In genomic region chr13:33116321-33117010, GRCh38 we compare ENCODE assay signal across 17 cellular contexts.
DNase-seq lines count a peak whose midpoint lies in the region; ATAC-seq and TF ChIP-seq lines count a peak whose summit lies in the region.
"Had no signal": no experiment of that assay in that cellular context is flagged by ENCODE, and none has a peak within 500 bp of the region (broad histone marks: within the 10 kb centered on the region; RNA-seq: fewer than 3 reads in every experiment).

No MANE protein-coding gene starts in this region.

- 83% methylated on average over 2 of the region's 2 CpGs for WGBS in mammary epithelial cell (ENCODE audit: low coverage, missing lambda C conversion rate)
- WGBS in esophagus muscularis mucosa = 90% methylated on average over 2 of the region's 2 CpGs

- no peaks in the 10 kb centered on the region for H3K36me3 Mint-ChIP-seq in T-helper 17 cell (ENCODE audit: low read depth)

- H3K27ac Mint-ChIP-seq in T-helper 17 cell = no peak overlapping the region
- H3K27ac Mint-ChIP-seq: H9 had no signal

- intact Hi-C loops in breast epithelium (cut with DNase I; ENCODE audit: low total_unique reads) (no loop called here), mammary epithelial cell (cut with micrococcal nuclease) (no loop called here), esophagus muscularis mucosa (cut with DNase I) (no loop called here), mucosa of descending colon (cut with DNase I, micrococcal nuclease) (no loop called here)

- H3K27me3 ChIP-seq in breast epithelium (no peaks in the 10 kb centered on the region), mammary epithelial cell (ENCODE audit: insufficient read depth, low read length) (no peaks in the 10 kb centered on the region), esophagus muscularis mucosa (no peaks in the 10 kb centered on the region)

- H3K36me3 ChIP-seq in breast epithelium (no peaks in the 10 kb centered on the region), mammary epithelial cell (ENCODE audit: insufficient read depth, low read length) (peaks cover 7% of the 10 kb centered on the region), esophagus muscularis mucosa (peaks cover 5 to 97% (median 59%) of the 10 kb centered on the region in 4 donors), mucosa of descending colon (ENCODE audit: low read depth) (no peaks in the 10 kb centered on the region)

- H3K4me1 Mint-ChIP-seq in T-helper 17 cell = no peaks in the 10 kb centered on the region

- no peak overlapping the region for H3K9ac ChIP-seq in mammary epithelial cell (ENCODE audit: insufficient read depth, low read length)

- H3K4me2 ChIP-seq in mammary epithelial cell (ENCODE audit: insufficient read depth, low read depth, low read length) = no peak overlapping the region
- H3K4me2 ChIP-seq: A549 had no signal

- peaks cover 29% of the 10 kb centered on the region for H3K27me3 Mint-ChIP-seq in T-helper 17 cell

- H3K9me3 ChIP-seq in breast epithelium = no peaks in the 10 kb centered on the region
- no peaks in the 10 kb centered on the region for H3K9me3 ChIP-seq in mammary epithelial cell (replicated peaks; ENCODE audit: insufficient read depth, low read length)
- H3K9me3 ChIP-seq in esophagus muscularis mucosa = no peaks in the 10 kb centered on the region
- no peaks in the 10 kb centered on the region for H3K9me3 ChIP-seq in mucosa of descending colon
- no peaks in the 10 kb centered on the region for H3K9me3 ChIP-seq in T-helper 17 cell (ENCODE audit: control insufficient read depth, low read length, poor library complexity, severe bottlenecking)
- H3K9me3 ChIP-seq: A549 had no signal

- no peaks in the 10 kb centered on the region for H4K20me1 ChIP-seq in mammary epithelial cell (ENCODE audit: insufficient read depth, low read length)

- DNase-seq in breast epithelium (ENCODE audit: low spot score in 2 of 2) (no peak), mammary epithelial cell (no peak), esophagus muscularis mucosa (ENCODE audit: extremely low spot score) (no peak), mucosa of descending colon (no peak), SHP77 treated with DMSO at 0.1 percent for 48 hours (lab: John Stamatoyannopoulos, UW) (no peak), T-helper 17 cell (no peak)
- DNase-seq: C1 segment of cervical spinal cord, EL, H9, KG1, NCI-H1048, NCI-H146, NCI-H2081 treated with DMSO at 0.1 percent for 48 hours, NCI-H510A, NCI-H82 had no signal

- no peak for TF ChIP-seq EP300 in esophagus muscularis mucosa (IDR thresholded peaks at IDR 0.05)

- no peaks in the 10 kb centered on the region for H3K79me2 ChIP-seq in mammary epithelial cell (ENCODE audit: insufficient read depth, low read length)

- dilution Hi-C loops in mammary epithelial cell (cut with HindIII; ENCODE audit: low sequenced_read_pairs) = no loop called here

- CTCF ChIA-PET in mammary epithelial cell (lab: Charles Lee; ENCODE audit: low non-redundant PET) = no interaction called here

- TF ChIP-seq POLR2A in breast epithelium (IDR thresholded peaks at IDR 0.05) = no peak
- TF ChIP-seq POLR2A in esophagus muscularis mucosa (IDR thresholded peaks at IDR 0.05; ENCODE audit: low read depth) = no peak

- BruUV-seq in mammary epithelial cell (replicated peaks; lab: Mats Ljungman, UMichigan) = no TSS peak

- H3K4me3 ChIP-seq in breast epithelium (no peak overlapping the region), mammary epithelial cell (replicated peaks in 1 of 3; ENCODE audit: insufficient read depth in 1 of 3, low read depth in 2 of 3, low read length in 3 of 3) (no peak overlapping the region), esophagus muscularis mucosa (no peak overlapping the region), mucosa of descending colon (no peak overlapping the region)
- H3K4me3 ChIP-seq: A549 had no signal

- no peak for TF ChIP-seq CTCF in breast epithelium (IDR thresholded peaks at IDR 0.05)
- no peak for TF ChIP-seq CTCF in mammary epithelial cell (conservative IDR thresholded peaks at IDR 0.05 in 1 of 2, IDR thresholded peaks at IDR 0.05 in 1 of 2; ENCODE audit: extremely low read depth in 1 of 2, insufficient read depth in 1 of 2, low read depth in 1 of 2, low read length in 2 of 2)
- no peak for TF ChIP-seq CTCF in esophagus muscularis mucosa (IDR thresholded peaks at IDR 0.05)
- TF ChIP-seq CTCF in mucosa of descending colon (IDR thresholded peaks at IDR 0.05) = no peak

- no peak overlapping the region for H3K4me3 Mint-ChIP-seq in T-helper 17 cell
- H3K4me3 Mint-ChIP-seq: H9 had no signal

- peak overlapping the region; percentile 16 to 17 for H3K27ac ChIP-seq in breast epithelium
- no peak overlapping the region for H3K27ac ChIP-seq in mammary epithelial cell (ENCODE audit: insufficient read depth, low read depth, low read length)
- peak overlapping the region in 3 of 4 donors; percentile 21 to 73 (median 71) for H3K27ac ChIP-seq in esophagus muscularis mucosa (replicated peaks in 1 of 4)
- H3K27ac ChIP-seq: A549 had no signal

- ATAC-seq in mucosa of descending colon (peak; percentile 32), T-helper 17 cell (no peak), HG03432 (IDR thresholded peaks at IDR 0.05; ENCODE audit: unreplicated experiment) (no peak)
- ATAC-seq: A549 had no signal

- no peak overlapping the region for H2AFZ ChIP-seq in mammary epithelial cell (ENCODE audit: low read depth, low read length)

- H3K4me1 ChIP-seq in breast epithelium (no peaks in the 10 kb centered on the region), mammary epithelial cell (ENCODE audit: insufficient read depth, low read length) (peaks cover 18% of the 10 kb centered on the region), esophagus muscularis mucosa (peaks cover 13 to 71% (median 63%) of the 10 kb centered on the region in 4 donors), mucosa of descending colon (ENCODE audit: low read depth) (peaks cover 5% of the 10 kb centered on the region)

- in situ Hi-C loops in mammary epithelial cell (cut with MboI; ENCODE audit: low sequenced_read_pairs in 2 of 2) = no loop called here
